ENCODE assay signal across 8 cellular contexts in genomic region chr14:61662437-61663311, GRCh38. TPM values are rescaled to one million over a fixed set of nuclear protein-coding genes. Genes with fewer than 3 reads are reported as not detected.
DNase-seq lines count a peak whose midpoint lies in the region; ATAC-seq and TF ChIP-seq lines count a peak whose summit lies in the region.

No MANE protein-coding gene starts in this region.

- H3K9me3 ChIP-seq in OCI-LY1 (ENCODE audit: low read length), result peaks cover 4% of the 10 kb centered on the region; the same call in 1 of the 2 replicates

- no peak for TF ChIP-seq CTCF in OCI-LY1 (IDR thresholded peaks at IDR 0.05; ENCODE audit: low read length)

- no peaks in the 10 kb centered on the region for H3K79me2 ChIP-seq in OCI-LY1 (ENCODE audit: insufficient read depth, low read length)

- peak overlapping the region; percentile 65 for H3K27ac ChIP-seq in OCI-LY1 (ENCODE audit: low read depth, low read length, poor library complexity, severe bottlenecking)

- peak overlapping the region; percentile 99 for H2AFZ ChIP-seq in OCI-LY1 (ENCODE audit: low read length)

- peaks cover 45% of the 10 kb centered on the region for H3K4me1 ChIP-seq in OCI-LY1 (ENCODE audit: insufficient read depth, low read length, severe bottlenecking)

- no peak overlapping the region for H3K4me3 ChIP-seq in OCI-LY1 (ENCODE audit: low read depth, low read length, poor library complexity, severe bottlenecking)

- no peaks in the 10 kb centered on the region for H3F3A ChIP-seq in OCI-LY1 (ENCODE audit: insufficient read depth, low read length)

- peaks cover 3% of the 10 kb centered on the region for H3K9me3 Mint-ChIP-seq in activated T-helper 1 cell treated with anti-CD3 and anti-CD28 coated beads, Interleukin-12 subunit alpha, Interleukin-12 subunit beta, Interleukin-2, Interleukin-4 antibody, amounts not matched to agents 30 ng/mL and 10 ng/mL and 1 ng/mL, durations not matched to agents 14 hours and 24 hours and 36 hours

- H4K20me1 ChIP-seq in OCI-LY1 (ENCODE audit: insufficient read depth, low read length), result no peaks in the 10 kb centered on the region

- H3K4me2 ChIP-seq in OCI-LY1 (ENCODE audit: low read length), result peak overlapping the region; percentile 47; the same call in 1 of the 2 replicates

- H3K36me3 ChIP-seq in OCI-LY1 (ENCODE audit: insufficient read depth, low read length), result no peaks in the 10 kb centered on the region

- no peaks in the 10 kb centered on the region for H3K27me3 Mint-ChIP-seq in activated T-helper 1 cell treated with anti-CD3 and anti-CD28 coated beads, Interleukin-12 subunit alpha, Interleukin-12 subunit beta, Interleukin-2, Interleukin-4 antibody, amounts not matched to agents 30 ng/mL and 10 ng/mL and 1 ng/mL, durations not matched to agents 14 hours and 24 hours and 36 hours (ENCODE audit: insufficient read depth)

- peak overlapping the region; percentile 76 for H3K4me3 Mint-ChIP-seq in activated T-helper 1 cell treated with anti-CD3 and anti-CD28 coated beads, Interleukin-12 subunit alpha, Interleukin-12 subunit beta, Interleukin-2, Interleukin-4 antibody, amounts not matched to agents 30 ng/mL and 10 ng/mL and 1 ng/mL, durations not matched to agents 14 hours and 24 hours and 36 hours

- H3K27me3 ChIP-seq in OCI-LY1 (ENCODE audit: insufficient read depth, low read length), result no peaks in the 10 kb centered on the region

- peaks cover 11% of the 10 kb centered on the region for H3K36me3 Mint-ChIP-seq in activated T-helper 1 cell treated with anti-CD3 and anti-CD28 coated beads, Interleukin-12 subunit alpha, Interleukin-12 subunit beta, Interleukin-2, Interleukin-4 antibody, amounts not matched to agents 30 ng/mL and 10 ng/mL and 1 ng/mL, durations not matched to agents 14 hours and 24 hours and 36 hours (ENCODE audit: low read depth)

- no peak overlapping the region for H3K9ac ChIP-seq in OCI-LY1 (ENCODE audit: low read length)

- peak overlapping the region; percentile 99 for H3K27ac Mint-ChIP-seq in activated T-helper 1 cell treated with anti-CD3 and anti-CD28 coated beads, Interleukin-12 subunit alpha, Interleukin-12 subunit beta, Interleukin-2, Interleukin-4 antibody, amounts not matched to agents 30 ng/mL and 10 ng/mL and 1 ng/mL, durations not matched to agents 14 hours and 24 hours and 36 hours

- no peaks in the 10 kb centered on the region for H3K9me2 ChIP-seq in OCI-LY1 (ENCODE audit: low read depth, low read length)

- ATAC-seq in GM18861 (IDR thresholded peaks at IDR 0.05; ENCODE audit: unreplicated experiment), result peak; percentile 84
- peak; percentile 83 for ATAC-seq in HG03025 (IDR thresholded peaks at IDR 0.05; ENCODE audit: low FRiP score, unreplicated experiment)

- DNase-seq in AG08396 (ENCODE audit: low spot score) (peak; percentile 45), hepatic stellate cell (ENCODE audit: low spot score) (peak; percentile 38), NCI-H187 treated with DMSO at 0.1 percent for 48 hours (lab: John Stamatoyannopoulos, UW) (no peak)
- DNase-seq in activated T-helper 1 cell treated with anti-CD3 and anti-CD28 coated beads, Interleukin-12 subunit alpha, Interleukin-12 subunit beta, Interleukin-2, Interleukin-4 antibody, amounts not matched to agents 30 ng/mL and 10 ng/mL and 1 ng/mL, durations not matched to agents 14 hours and 24 hours and 36 hours (ENCODE audit: low spot score), result peak; percentile 64
- DNase-seq in stimulated activated CD4-positive, alpha-beta T cell treated with anti-CD3 and anti-CD28 coated beads, TNF-alpha, amount 100 ng/mL, for 1 hour (ENCODE audit: low read depth in 3 of 3, low spot score in 1 of 3), result peak in 2 of 3 donors; percentile 25 to 26

- intact Hi-C loops in activated T-helper 1 cell treated with anti-CD3 and anti-CD28 coated beads, Interleukin-12 subunit alpha, Interleukin-12 subunit beta, Interleukin-2, Interleukin-4 antibody, amounts not matched to agents 30 ng/mL and 10 ng/mL and 1 ng/mL, durations not matched to agents 14 hours and 24 hours and 36 hours (cut with micrococcal nuclease), result loop anchor here (1.0 to 5.0 kb wide), 13 partner anchors 9 to 1415 kb away; partner anchors contain the start of genes HIF1A and PPM1A

- H3K4me1 Mint-ChIP-seq in activated T-helper 1 cell treated with anti-CD3 and anti-CD28 coated beads, Interleukin-12 subunit alpha, Interleukin-12 subunit beta, Interleukin-2, Interleukin-4 antibody, amounts not matched to agents 30 ng/mL and 10 ng/mL and 1 ng/mL, durations not matched to agents 14 hours and 24 hours and 36 hours (ENCODE audit: low read depth), result peaks cover 70% of the 10 kb centered on the region

RNA-seq across cellular contexts. Expression of gene HIF1A, which starts 32.6 kb away (rescaled TPM):
- total RNA-seq in activated T-helper 1 cell treated with anti-CD3 and anti-CD28 coated beads, Interleukin-12 subunit alpha, Interleukin-12 subunit beta, Interleukin-2, Interleukin-4 antibody, amounts not matched to agents 30 ng/mL and 10 ng/mL and 1 ng/mL, durations not matched to agents 14 hours and 24 hours and 36 hours, result 241 and 247 TPM in 2 replicates
